Comparison of ENCODE assay signal across 8 cellular contexts in the genomic region with DNA sequence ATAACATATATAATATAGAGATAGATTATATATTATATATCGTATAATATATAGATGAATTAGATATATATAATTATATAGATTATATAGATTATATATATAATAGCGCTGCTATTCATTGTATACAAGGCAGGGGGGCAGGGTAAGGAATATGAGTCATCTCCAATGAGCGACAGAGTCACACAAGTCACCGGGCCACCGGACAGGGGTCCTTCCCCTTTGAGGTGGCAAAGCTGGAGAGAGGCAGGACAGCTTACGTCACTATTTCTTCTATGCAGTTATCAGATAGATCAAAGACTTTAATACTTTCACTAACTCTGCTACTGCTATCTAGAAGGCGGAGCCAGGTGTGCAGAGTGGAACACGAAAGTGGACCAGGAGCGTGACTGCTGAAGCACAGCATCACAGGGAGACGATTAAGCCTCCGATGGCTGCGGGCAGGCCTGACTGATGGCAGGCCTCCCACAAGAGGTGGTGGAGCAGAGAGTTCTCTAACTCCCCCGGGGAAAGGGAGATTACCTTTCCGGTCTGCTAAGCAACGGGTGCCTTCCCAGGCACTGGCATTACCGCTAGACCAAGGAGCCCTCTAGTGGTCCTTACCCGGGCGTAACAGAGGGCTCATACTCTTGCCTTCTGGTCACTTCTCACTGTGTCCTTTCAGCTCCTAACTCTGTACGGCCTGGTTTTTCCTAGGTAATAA.
DNase-seq lines count a peak whose midpoint lies in the region; ATAC-seq, FAIRE-seq and TF ChIP-seq lines count a peak whose summit lies in the region.

No MANE protein-coding gene starts in this region.

- 40% methylated on average over 16 of the region's 19 CpGs for WGBS in HUES64

- TF ChIP-seq CTCF in D721Med (IDR thresholded peaks at IDR 0.05; ENCODE audit: insufficient read depth, missing control alignments) (no peak), epithelial cell of proximal tubule (conservative IDR thresholded peaks at IDR 0.05; ENCODE audit: low read depth, low read length) (peak; percentile 60)

- no peaks in the 10 kb centered on the region for H3K9me3 ChIP-seq in HUES64 (ENCODE audit: insufficient read depth, low read depth, low read length)

- H3K4me3 ChIP-seq in HUES64 (ENCODE audit: low read length), result peak overlapping the region; percentile 28
- no peak overlapping the region for H3K4me3 ChIP-seq in epithelial cell of proximal tubule (ENCODE audit: low read depth, low read length)

- no peaks in the 10 kb centered on the region for H3K4me1 ChIP-seq in HUES64 (ENCODE audit: insufficient read depth, low read length)

- no peak overlapping the region for H3K27ac ChIP-seq in HUES64 (ENCODE audit: low read depth, low read length)

- no peaks in the 10 kb centered on the region for H3K27me3 ChIP-seq in HUES64 (ENCODE audit: insufficient read depth, low read length)

- H3K36me3 ChIP-seq in HUES64 (ENCODE audit: insufficient read depth, low read length), result no peaks in the 10 kb centered on the region

- H3K9ac ChIP-seq in HUES64 (ENCODE audit: low read depth, low read length), result no peak overlapping the region

- DNase-seq in D721Med (ENCODE audit: insufficient read length, low spot score) (no peak), epithelial cell of proximal tubule (ENCODE audit: low read depth) (peak; percentile 1), NOMO-1 treated with DMSO at 0.1 percent for 48 hours (lab: John Stamatoyannopoulos, UW; ENCODE audit: unreplicated experiment) (no peak), Right ventricle myocardium superior (no peak), T1000 (lab: John Stamatoyannopoulos, UW) (no peak)

- intact Hi-C loops in Right ventricle myocardium superior (cut with DNase I), result no loop called here

- ATAC-seq in GM21367 (IDR thresholded peaks at IDR 0.05; ENCODE audit: unreplicated experiment), result peak; percentile 52
- ATAC-seq in GM21529 (IDR thresholded peaks at IDR 0.05; ENCODE audit: unreplicated experiment), result no peak
- no peak for ATAC-seq in Right ventricle myocardium superior (ENCODE audit: poor library complexity)

- FAIRE-seq in D721Med (lab: Jason Lieb, UNC), result peak; percentile 66
